ENCODE assay signal across 30 cellular contexts in the genomic region with DNA sequence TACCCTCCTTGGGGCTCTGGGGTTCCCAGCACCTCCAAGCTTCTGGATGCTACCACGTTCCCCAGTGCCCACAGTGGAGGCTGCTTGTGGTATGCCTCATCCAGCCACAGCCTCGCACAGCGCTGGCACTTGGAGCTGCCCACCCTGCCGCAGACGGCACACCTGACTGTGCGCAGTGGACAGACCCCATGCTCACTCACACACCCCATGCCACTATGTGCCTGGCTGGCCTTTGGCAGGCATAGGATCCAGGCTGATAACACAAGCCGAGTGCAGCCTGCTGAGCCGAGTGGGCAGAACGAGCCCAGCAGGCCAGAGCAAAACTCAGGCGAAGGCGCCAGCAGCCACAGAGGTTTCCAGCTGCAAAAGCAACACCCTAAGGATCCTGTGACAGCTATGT.
"Had no signal": no experiment of that assay in that cellular context is flagged by ENCODE, and none has a peak within 500 bp of the region (broad histone marks: within the 10 kb centered on the region; RNA-seq: fewer than 3 reads in every experiment).

No MANE protein-coding gene starts in this region.

- H3K4me3 ChIP-seq: adrenal gland, body of pancreas, colonic mucosa, esophagus muscularis mucosa, gastrocnemius medialis had no signal

- H3K9me3 ChIP-seq: adrenal gland, body of pancreas, colonic mucosa, esophagus muscularis mucosa, gastrocnemius medialis had no signal

- ATAC-seq: activated CD4-positive, alpha-beta T cell treated with anti-CD3 and anti-CD28 coated beads for 36 hours; activated CD8-positive, alpha-beta memory T cell treated with anti-CD3 and anti-CD28 coated beads, Interleukin-2, amount 10 ng/mL, durations not matched to agents 7 days and 5 days; activated CD8-positive, alpha-beta T cell treated with anti-CD3 and anti-CD28 coated beads, Interleukin-2, amount 10 ng/mL, durations not matched to agents 7 days and 5 days; activated naive CD8-positive, alpha-beta T cell treated with anti-CD3 and anti-CD28 coated beads, Interleukin-2, amount 50 U/mL, for 24 hours; body of pancreas; foreskin keratinocyte; gastrocnemius medialis; T-helper 17 cell had no signal

- H3K36me3 ChIP-seq: adrenal gland, colonic mucosa, esophagus muscularis mucosa, gastrocnemius medialis, WERI-Rb-1 had no signal

- H3K4me1 ChIP-seq: body of pancreas, foreskin keratinocyte, gastrocnemius medialis had no signal

- DNase-seq: activated B cell treated with CpG ODN at 0.5 μM for 24 hours; activated CD4-positive, alpha-beta memory T cell treated with anti-CD3 and anti-CD28 coated beads for 36 hours; activated CD4-positive, alpha-beta T cell treated with anti-CD3 and anti-CD28 coated beads for 36 hours; activated CD4-positive, alpha-beta T cell treated with anti-CD3 and anti-CD28 coated beads, Interleukin-2, amount 10 ng/mL, durations not matched to agents 24 days and 14 days; activated CD4-positive, CD25-positive, alpha-beta regulatory T cell treated with anti-CD3 and anti-CD28 coated beads, Interleukin-2, amount 50 U/mL, for 72 hours; activated CD8-positive, alpha-beta memory T cell treated with anti-CD3 and anti-CD28 coated beads, Interleukin-2, amount 10 ng/mL, durations not matched to agents 7 days and 5 days; activated CD8-positive, alpha-beta memory T cell treated with anti-CD3 and anti-CD28 coated beads, Interleukin-2, amount 50 U/mL, for 4 hours; activated CD8-positive, alpha-beta T cell treated with anti-CD3 and anti-CD28 coated beads, Interleukin-2, amount 10 ng/mL, durations not matched to agents 7 days and 5 days; activated effector memory CD4-positive, alpha-beta T cell treated with anti-CD3 and anti-CD28 coated beads, Interleukin-2, amount 50 U/mL, for 16 hours; activated naive CD4-positive, alpha-beta T cell treated with anti-CD3 and anti-CD28 coated beads for 36 hours; activated naive CD8-positive, alpha-beta T cell treated with anti-CD3 and anti-CD28 coated beads for 36 hours; activated naive CD8-positive, alpha-beta T cell treated with anti-CD3 and anti-CD28 coated beads, Interleukin-2, amount 50 U/mL, for 24 hours; activated T-cell treated with anti-CD3 and anti-CD28 coated beads, Interleukin-2, amount 50 U/mL, for 1 hour; activated T-cell treated with anti-CD3 and anti-CD28 coated beads, Interleukin-2, amount 50 U/mL, for 48 hours; adrenal gland; amygdala; aorta; body of pancreas; central memory CD4-positive, alpha-beta T cell; cerebellar nuclear complex; colonic mucosa; effector CD8-positive, alpha-beta T cell; foreskin keratinocyte; gastrocnemius medialis; glutamatergic neuron; T-helper 1 cell; T-helper 17 cell; T1000; WERI-Rb-1 had no signal

- H3K27ac ChIP-seq: adrenal gland, body of pancreas, colonic mucosa, esophagus muscularis mucosa, foreskin keratinocyte, gastrocnemius medialis, WERI-Rb-1 had no signal

- H3K27me3 ChIP-seq: adrenal gland, body of pancreas, colonic mucosa, esophagus muscularis mucosa, foreskin keratinocyte, gastrocnemius medialis had no signal
